Comparison of ENCODE assay signal across 8 cellular contexts in the genomic region with DNA sequence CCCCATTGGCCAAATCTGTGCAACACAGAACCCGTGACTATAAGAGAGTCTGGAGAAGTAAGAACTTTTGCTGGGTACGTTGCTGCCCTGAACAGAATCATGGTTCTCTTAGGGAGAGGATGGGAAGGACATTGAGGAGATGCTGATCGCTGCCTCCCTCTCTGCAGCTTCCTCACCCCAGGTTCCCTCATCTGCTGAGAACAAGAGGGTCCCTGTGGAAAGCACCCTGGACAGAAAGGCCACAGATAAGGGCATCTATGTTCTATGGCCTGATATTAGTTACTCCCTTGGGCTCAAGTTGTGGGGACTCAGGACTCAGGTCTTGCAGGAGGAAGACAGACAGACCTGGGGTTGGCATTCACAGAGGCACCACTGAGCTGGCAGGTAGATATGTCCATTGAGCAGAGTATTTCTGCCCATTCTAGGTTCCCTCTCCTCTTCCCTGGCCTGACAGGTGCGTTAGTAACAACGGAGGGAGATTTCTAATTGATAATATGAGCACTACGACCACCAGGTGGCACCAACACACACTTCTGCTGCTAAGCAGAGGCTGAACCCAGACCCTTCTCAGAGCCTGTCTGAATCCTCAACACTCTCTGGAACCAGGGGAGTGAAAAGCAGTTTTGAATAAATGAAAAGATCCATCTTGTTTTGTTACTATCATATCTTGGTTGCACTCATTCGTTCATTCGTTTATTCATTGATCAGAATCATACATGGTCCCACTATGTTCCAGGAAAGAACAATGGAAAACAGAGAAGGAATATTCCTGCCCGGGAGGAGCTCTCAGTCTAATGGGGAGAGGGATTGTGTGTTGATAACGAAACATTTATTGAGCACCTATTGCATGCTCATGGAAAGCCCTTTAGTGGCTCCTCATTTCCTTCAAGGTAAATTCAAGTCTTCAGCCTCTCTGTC. TPM values are rescaled to one million over a fixed set of nuclear protein-coding genes. Genes with fewer than 3 reads are reported as not detected.
DNase-seq lines count a peak whose midpoint lies in the region; ATAC-seq and TF ChIP-seq lines count a peak whose summit lies in the region.

No MANE protein-coding gene starts in this region.

- DNase-seq in NCI-H1436 (lab: John Stamatoyannopoulos, UW) (peak; percentile 46), NCI-H1436 treated with DMSO at 0.1 percent for 48 hours (lab: John Stamatoyannopoulos, UW) (no peak), NCI-H748 (lab: John Stamatoyannopoulos, UW; ENCODE audit: unreplicated experiment) (peak; percentile 41), mesothelial cell of epicardium (ENCODE audit: low spot score in 2 of 2, unreplicated experiment in 2 of 2) (peak; percentile 45 to 80)
- DNase-seq in activated CD4-positive, alpha-beta T cell treated with anti-CD3 and anti-CD28 coated beads, Interleukin-2, amount 50 U/mL, for 48 hours: peak; percentile 67 to 70
- DNase-seq in effector memory CD8-positive, alpha-beta T cell: peak; percentile 60 to 66 (median 62)
- peak; percentile 45 to 78 for DNase-seq in stimulated activated effector memory CD8-positive, alpha-beta T cell treated with anti-CD3 and anti-CD28 coated beads, Interleukin-12 subunit alpha, Interleukin-12 subunit beta, amount 100 ng/mL, for 72 hours (ENCODE audit: low spot score in 2 of 2)

- no peak overlapping the region for H3K27ac Mint-ChIP-seq in effector memory CD8-positive, alpha-beta T cell
- H3K27ac Mint-ChIP-seq in mesothelial cell of epicardium: no peak overlapping the region
- H3K27ac Mint-ChIP-seq in stimulated activated effector memory CD8-positive, alpha-beta T cell treated with anti-CD3 and anti-CD28 coated beads, Interleukin-12 subunit alpha, Interleukin-12 subunit beta, amount 100 ng/mL, for 72 hours: no peak overlapping the region

- ATAC-seq in HG03025 (IDR thresholded peaks at IDR 0.05; ENCODE audit: low FRiP score, unreplicated experiment): peak; percentile 53
- peak; percentile 56 for ATAC-seq in effector memory CD8-positive, alpha-beta T cell (replicated peaks)
- ATAC-seq in stimulated activated effector memory CD8-positive, alpha-beta T cell treated with anti-CD3 and anti-CD28 coated beads, Interleukin-12 subunit alpha, Interleukin-12 subunit beta, amount 100 ng/mL, for 72 hours: peak; percentile 72

- H3K9me3 Mint-ChIP-seq in effector memory CD8-positive, alpha-beta T cell: no peaks in the 10 kb centered on the region
- no peaks in the 10 kb centered on the region for H3K9me3 Mint-ChIP-seq in mesothelial cell of epicardium
- H3K9me3 Mint-ChIP-seq in stimulated activated effector memory CD8-positive, alpha-beta T cell treated with anti-CD3 and anti-CD28 coated beads, Interleukin-12 subunit alpha, Interleukin-12 subunit beta, amount 100 ng/mL, for 72 hours: no peaks in the 10 kb centered on the region

- no peaks in the 10 kb centered on the region for H3K36me3 Mint-ChIP-seq in effector memory CD8-positive, alpha-beta T cell (ENCODE audit: insufficient read depth)
- H3K36me3 Mint-ChIP-seq in mesothelial cell of epicardium: no peaks in the 10 kb centered on the region
- no peaks in the 10 kb centered on the region for H3K36me3 Mint-ChIP-seq in stimulated activated effector memory CD8-positive, alpha-beta T cell treated with anti-CD3 and anti-CD28 coated beads, Interleukin-12 subunit alpha, Interleukin-12 subunit beta, amount 100 ng/mL, for 72 hours

- H3K27me3 Mint-ChIP-seq in effector memory CD8-positive, alpha-beta T cell: peaks cover 36 to 81% of the 10 kb centered on the region in 2 donors
- H3K27me3 Mint-ChIP-seq in mesothelial cell of epicardium (ENCODE audit: low read depth): peaks cover 62% of the 10 kb centered on the region

- no peak overlapping the region for H3K4me3 Mint-ChIP-seq in effector memory CD8-positive, alpha-beta T cell
- no peak overlapping the region for H3K4me3 Mint-ChIP-seq in mesothelial cell of epicardium
- no peak overlapping the region for H3K4me3 Mint-ChIP-seq in stimulated activated effector memory CD8-positive, alpha-beta T cell treated with anti-CD3 and anti-CD28 coated beads, Interleukin-12 subunit alpha, Interleukin-12 subunit beta, amount 100 ng/mL, for 72 hours

- peaks cover 0 to 3% of the 10 kb centered on the region in 2 donors for H3K4me1 Mint-ChIP-seq in effector memory CD8-positive, alpha-beta T cell (ENCODE audit: low read depth in 2 of 2)
- no peaks in the 10 kb centered on the region for H3K4me1 Mint-ChIP-seq in mesothelial cell of epicardium
- no peaks in the 10 kb centered on the region for H3K4me1 Mint-ChIP-seq in stimulated activated effector memory CD8-positive, alpha-beta T cell treated with anti-CD3 and anti-CD28 coated beads, Interleukin-12 subunit alpha, Interleukin-12 subunit beta, amount 100 ng/mL, for 72 hours

- TF ChIP-seq CTCF in mesothelial cell of epicardium (IDR thresholded peaks at IDR 0.05; ENCODE audit: unreplicated experiment): peak; percentile 81

RNA-seq across cellular contexts. Expression of gene SLC6A2, which starts 56.4 kb away (rescaled TPM):
- 0.18 to 0.34 TPM (median 0.31 TPM) in 3 replicates for total RNA-seq in mesothelial cell of epicardium
